1 cellular context compared by ENCODE assay signal in genomic region chr12:123397400-123397799, GRCh38.
TF ChIP-seq lines count a peak whose summit lies in the region.

No MANE protein-coding gene starts in this region.

TF ChIP-seq in IMR-90, 13 proteins besides CTCF, POLR2A, EP300 and RAD21:
- TF ChIP-seq FOS (IDR thresholded peaks at IDR 0.05; ENCODE audit: low read depth, low read length): no peak
- no peak for TF ChIP-seq CEBPB (IDR thresholded peaks at IDR 0.05; ENCODE audit: low read depth, low read length)
- TF ChIP-seq BHLHE40 (IDR thresholded peaks at IDR 0.05; ENCODE audit: low read depth, low read length): no peak
- TF ChIP-seq MAFK (IDR thresholded peaks at IDR 0.05; ENCODE audit: low read depth, low read length): no peak
- TF ChIP-seq RCOR1 (IDR thresholded peaks at IDR 0.05; ENCODE audit: insufficient replicate concordance, low read length): no peak
- TF ChIP-seq CHD1 (IDR thresholded peaks at IDR 0.05; ENCODE audit: low read depth, low read length): no peak
- TF ChIP-seq MXI1 (IDR thresholded peaks at IDR 0.05; ENCODE audit: borderline replicate concordance, low read depth, low read length): no peak
- no peak for TF ChIP-seq NFE2L2 (IDR thresholded peaks at IDR 0.05; ENCODE audit: low read depth, low read length)
- TF ChIP-seq MAZ (IDR thresholded peaks at IDR 0.05; ENCODE audit: borderline replicate concordance, low read depth, low read length): no peak
- TF ChIP-seq USF2 (IDR thresholded peaks at IDR 0.05; ENCODE audit: low read depth, low read length): no peak
- no peak for TF ChIP-seq ELK1 (IDR thresholded peaks at IDR 0.05; ENCODE audit: borderline replicate concordance, low read depth, low read length)
- no peak for TF ChIP-seq RFX5 (IDR thresholded peaks at IDR 0.05; ENCODE audit: low read depth, low read length)
- no peak for TF ChIP-seq SMC3 (IDR thresholded peaks at IDR 0.05; ENCODE audit: low read depth, low read length)
TF ChIP-seq in IMR-90: peak in this region for 0.
